In the genomic region with DNA sequence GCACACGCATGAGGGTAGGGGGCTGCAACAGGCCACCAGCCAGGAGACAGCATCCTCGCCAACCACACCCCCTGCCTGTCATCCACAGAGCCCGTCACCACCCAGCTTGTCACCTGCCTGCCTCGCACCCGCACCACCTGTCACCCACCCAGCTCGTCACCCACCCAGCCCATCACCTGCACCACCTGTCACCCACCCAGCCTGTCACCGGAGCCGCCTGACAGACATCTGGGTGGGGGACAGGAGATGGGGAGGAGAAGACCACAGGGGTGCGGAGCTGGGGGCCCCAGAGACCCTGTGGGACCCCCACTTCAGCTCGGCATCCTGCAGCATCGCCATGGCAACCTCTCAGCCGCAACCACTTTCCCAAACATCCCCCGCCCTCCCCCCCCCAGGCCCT, we compare ENCODE assay signal across 23 cellular contexts. TPM values are rescaled to one million over a fixed set of nuclear protein-coding genes. Genes with fewer than 3 reads are reported as not detected.
DNase-seq lines count a peak whose midpoint lies in the region; ATAC-seq, FAIRE-seq and TF ChIP-seq lines count a peak whose summit lies in the region.
"Had no signal": no experiment of that assay in that cellular context is flagged by ENCODE, and none has a peak within 500 bp of the region (broad histone marks: within the 10 kb centered on the region; RNA-seq: fewer than 3 reads in every experiment).

No MANE protein-coding gene starts in this region.

- peaks cover 10% of the 10 kb centered on the region for H3K4me1 Mint-ChIP-seq in MCF 10A (ENCODE audit: insufficient read depth, unreplicated experiment)
- peaks cover 4% of the 10 kb centered on the region for H3K4me1 Mint-ChIP-seq in endothelial cell (ENCODE audit: unreplicated experiment)
- H3K4me1 Mint-ChIP-seq: CD4-positive, alpha-beta memory T cell; stimulated activated effector memory CD8-positive, alpha-beta T cell treated with anti-CD3 and anti-CD28 coated beads, Interleukin-12 subunit alpha, Interleukin-12 subunit beta, amount 100 ng/mL, for 72 hours had no signal

- in situ Hi-C loops in transverse colon (cut with MboI; ENCODE audit: low pct_ligation_motif_present in 1 of 4, low pct_unique_long_range_greater_than_20kb in 1 of 4, low sequenced_read_pairs in 3 of 4): no loop called here

- whole genome bisulfite sequencing in transverse colon (ENCODE audit: low coverage in 1 of 2), 2 donors: 84% methylated on average over 13 of the region's 13 CpGs; no CpG with 5 or more reads in 1 of the 2 donors

- H3K27me3 Mint-ChIP-seq in MCF 10A (ENCODE audit: insufficient read depth, unreplicated experiment) (no peaks in the 10 kb centered on the region), endothelial cell (ENCODE audit: unreplicated experiment) (no peaks in the 10 kb centered on the region)
- H3K27me3 Mint-ChIP-seq: activated CD4-positive, alpha-beta T cell treated with anti-CD3 and anti-CD28 coated beads, Interleukin-2, amount 10 ng/mL, durations not matched to agents 24 days and 14 days; CD4-positive, alpha-beta memory T cell; IgD-negative memory B cell had no signal

- H3K36me3 ChIP-seq in breast epithelium (no peaks in the 10 kb centered on the region), RWPE2 (ENCODE audit: low read depth) (peaks cover 21% of the 10 kb centered on the region), left ventricle myocardium inferior (no peaks in the 10 kb centered on the region), transverse colon (no peaks in the 10 kb centered on the region)

- H3K4me3 ChIP-seq in breast epithelium (no peak overlapping the region), RWPE2 (ENCODE audit: severe bottlenecking) (no peak overlapping the region), left ventricle myocardium inferior (peak overlapping the region; percentile 33), transverse colon (no peak overlapping the region)
- H3K4me3 ChIP-seq: GM23248, tibial nerve had no signal

- no peak for FAIRE-seq in GM12892 (lab: Jason Lieb, UNC)
- FAIRE-seq: TTC549 had no signal

- CTCF ChIA-PET in MCF 10A (lab: Yijun Ruan, JAX): interaction anchor here (1.0 to 4.5 kb wide), 6 partner anchors 9 to 71 kb away, joined by 3 to 18 read pairs (median 10); no protein-coding TSS in a partner anchor

- H3K4me1 ChIP-seq in breast epithelium (peaks cover 30 to 36% of the 10 kb centered on the region in 2 donors), RWPE2 (ENCODE audit: insufficient read depth, poor library complexity, severe bottlenecking) (peaks cover 48% of the 10 kb centered on the region), left ventricle myocardium inferior (peaks cover 100% of the 10 kb centered on the region), transverse colon (peaks cover 38 to 72% (median 58%) of the 10 kb centered on the region in 4 donors)

- peak overlapping the region; percentile 31 to 93 for H3K27ac ChIP-seq in breast epithelium
- peak overlapping the region; percentile 52 for H3K27ac ChIP-seq in RWPE2 (ENCODE audit: poor library complexity, severe bottlenecking)
- H3K27ac ChIP-seq in left ventricle myocardium inferior (replicated peaks): peak overlapping the region; percentile 98
- peak overlapping the region in 3 of 4 donors; percentile 31 to 85 (median 39) for H3K27ac ChIP-seq in transverse colon
- H3K27ac ChIP-seq: GM23248 had no signal

- H3K36me3 Mint-ChIP-seq in MCF 10A (ENCODE audit: insufficient read depth, unreplicated experiment) (no peaks in the 10 kb centered on the region), endothelial cell (ENCODE audit: low read depth, unreplicated experiment) (no peaks in the 10 kb centered on the region)
- H3K36me3 Mint-ChIP-seq: CD4-positive, alpha-beta memory T cell; IgD-negative memory B cell; stimulated activated effector memory CD8-positive, alpha-beta T cell treated with anti-CD3 and anti-CD28 coated beads, Interleukin-12 subunit alpha, Interleukin-12 subunit beta, amount 100 ng/mL, for 72 hours had no signal

- no TSS peak for BruUV-seq in MCF 10A (replicated peaks; lab: Mats Ljungman, UMichigan)

- no peak for ATAC-seq in RWPE2 (ENCODE audit: low read depth)
- ATAC-seq in GM18519 (IDR thresholded peaks at IDR 0.05; ENCODE audit: low FRiP score, unreplicated experiment): no peak
- ATAC-seq: stimulated activated effector memory CD8-positive, alpha-beta T cell treated with anti-CD3 and anti-CD28 coated beads, Interleukin-12 subunit alpha, Interleukin-12 subunit beta, amount 100 ng/mL, for 72 hours had no signal

- H3K9me3 Mint-ChIP-seq in MCF 10A (ENCODE audit: unreplicated experiment) (no peaks in the 10 kb centered on the region), endothelial cell (ENCODE audit: unreplicated experiment) (no peaks in the 10 kb centered on the region)
- H3K9me3 Mint-ChIP-seq: activated CD4-positive, alpha-beta T cell treated with anti-CD3 and anti-CD28 coated beads, Interleukin-2, amount 10 ng/mL, durations not matched to agents 24 days and 14 days; CD4-positive, alpha-beta memory T cell; IgD-negative memory B cell; neural crest cell; stimulated activated effector memory CD8-positive, alpha-beta T cell treated with anti-CD3 and anti-CD28 coated beads, Interleukin-12 subunit alpha, Interleukin-12 subunit beta, amount 100 ng/mL, for 72 hours had no signal

- intact Hi-C loops in breast epithelium (cut with DNase I; ENCODE audit: low total_unique reads) (no loop called here), MCF 10A (cut with micrococcal nuclease) (no loop called here), left ventricle myocardium inferior (cut with micrococcal nuclease) (no loop called here), transverse colon (cut with DNase I; ENCODE audit: low total_unique reads) (no loop called here)

- H3K4me3 Mint-ChIP-seq in MCF 10A (ENCODE audit: unreplicated experiment): no peak overlapping the region
- H3K4me3 Mint-ChIP-seq in endothelial cell (ENCODE audit: unreplicated experiment): no peak overlapping the region
- H3K4me3 Mint-ChIP-seq: activated CD4-positive, alpha-beta T cell treated with anti-CD3 and anti-CD28 coated beads, Interleukin-2, amount 10 ng/mL, durations not matched to agents 24 days and 14 days; CD4-positive, alpha-beta memory T cell; IgD-negative memory B cell; neural crest cell; stimulated activated effector memory CD8-positive, alpha-beta T cell treated with anti-CD3 and anti-CD28 coated beads, Interleukin-12 subunit alpha, Interleukin-12 subunit beta, amount 100 ng/mL, for 72 hours had no signal

- H3K27me3 ChIP-seq in breast epithelium: no peaks in the 10 kb centered on the region
- H3K27me3 ChIP-seq in RWPE2 (ENCODE audit: insufficient read depth, poor library complexity, severe bottlenecking): no peaks in the 10 kb centered on the region
- H3K27me3 ChIP-seq in left ventricle myocardium inferior (ENCODE audit: low read depth): no peaks in the 10 kb centered on the region
- no peaks in the 10 kb centered on the region for H3K27me3 ChIP-seq in transverse colon
- H3K27me3 ChIP-seq: tibial nerve had no signal

- POLR2A ChIA-PET in MCF 10A (lab: Yijun Ruan, JAX): interaction anchor here (1.0 kb wide), 1 partner anchor 35 kb away, joined by 3 read pairs; no protein-coding TSS in a partner anchor

- TF ChIP-seq CTCF in breast epithelium (IDR thresholded peaks at IDR 0.05) (no peak), MCF 10A (IDR thresholded peaks at IDR 0.05; ENCODE audit: unreplicated experiment) (no peak), RWPE2 (IDR thresholded peaks at IDR 0.05; ENCODE audit: poor library complexity, severe bottlenecking) (no peak), left ventricle myocardium inferior (IDR thresholded peaks at IDR 0.05; ENCODE audit: borderline replicate concordance) (no peak), transverse colon (IDR thresholded peaks at IDR 0.05) (no peak), endothelial cell (IDR thresholded peaks at IDR 0.05; ENCODE audit: unreplicated experiment) (no peak)

- DNase-seq in breast epithelium (ENCODE audit: low spot score in 2 of 2) (no peak), MCF 10A (ENCODE audit: unreplicated experiment) (no peak), RWPE2 (ENCODE audit: low spot score) (no peak), left ventricle myocardium inferior (no peak), transverse colon (no peak), GM12892 (ENCODE audit: insufficient read length) (no peak), endothelial cell (ENCODE audit: low spot score) (no peak)
- DNase-seq: activated CD4-positive, alpha-beta T cell treated with anti-CD3 and anti-CD28 coated beads, Interleukin-2, amount 10 ng/mL, durations not matched to agents 24 days and 14 days; activated CD8-positive, alpha-beta memory T cell treated with anti-CD3 and anti-CD28 coated beads, Interleukin-2, amount 50 U/mL, for 48 hours; activated effector memory CD4-positive, alpha-beta T cell treated with anti-CD3 and anti-CD28 coated beads, Interleukin-2, amount 50 U/mL, for 16 hours; CD4-positive, alpha-beta memory T cell; DND-41; NCI-H2081 treated with DMSO at 0.1 percent for 48 hours; stimulated activated CD4-positive, alpha-beta T cell treated with anti-CD3 and anti-CD28 coated beads, Interleukin-15, amount 100 ng/mL, for 24 hours; SW 1271 had no signal

- TF ChIP-seq EP300 in transverse colon (IDR thresholded peaks at IDR 0.05; ENCODE audit: low read depth): no peak

- H3K27ac Mint-ChIP-seq in MCF 10A (ENCODE audit: low read depth, unreplicated experiment) (no peak overlapping the region), endothelial cell (ENCODE audit: unreplicated experiment) (no peak overlapping the region)
- H3K27ac Mint-ChIP-seq: activated CD4-positive, alpha-beta T cell treated with anti-CD3 and anti-CD28 coated beads, Interleukin-2, amount 10 ng/mL, durations not matched to agents 24 days and 14 days; CD4-positive, alpha-beta memory T cell; IgD-negative memory B cell; stimulated activated effector memory CD8-positive, alpha-beta T cell treated with anti-CD3 and anti-CD28 coated beads, Interleukin-12 subunit alpha, Interleukin-12 subunit beta, amount 100 ng/mL, for 72 hours had no signal

- no peak for TF ChIP-seq POLR2A in breast epithelium (IDR thresholded peaks at IDR 0.05)
- TF ChIP-seq POLR2A in transverse colon (IDR thresholded peaks at IDR 0.05): no peak
- no peak for TF ChIP-seq POLR2A in GM12892 (IDR thresholded peaks at IDR 0.05; ENCODE audit: low read depth, low read length)

- H3K9me3 ChIP-seq in breast epithelium (no peaks in the 10 kb centered on the region), RWPE2 (ENCODE audit: severe bottlenecking) (no peaks in the 10 kb centered on the region), left ventricle myocardium inferior (replicated peaks) (no peaks in the 10 kb centered on the region), transverse colon (no peaks in the 10 kb centered on the region)
- H3K9me3 ChIP-seq: tibial nerve had no signal

RNA-seq across cellular contexts. Expression of gene AHDC1, which starts 11.8 kb away (rescaled TPM):
- total RNA-seq in breast epithelium: 10 to 100 TPM; 10.7 to 17.1 (median 15.4) TPM
- 18.4 and 25.2 TPM in 2 replicates for total RNA-seq in MCF 10A (2022)
- 40.1 TPM for total RNA-seq in left ventricle myocardium inferior
- total RNA-seq in transverse colon: 10 to 100 TPM; 11.7 to 34.4 (median 21.3) TPM
- polyA plus RNA-seq in GM12892 (2012; ENCODE audit: missing spikeins): 2.8 TPM
- 48.0 TPM for total RNA-seq in endothelial cell (ENCODE audit: unreplicated experiment)

RNA-seq across cellular contexts. Expression of gene FGR, which starts 42.8 kb away (rescaled TPM):
- total RNA-seq in breast epithelium (10 to 100 TPM; 22.1 to 46.9 (median 24.3) TPM), MCF 10A (2022) (not detected in 2 replicates), left ventricle myocardium inferior (3.5 TPM), transverse colon (1 to 10 TPM; 2.2 to 8.8 (median 5.8) TPM), endothelial cell (ENCODE audit: unreplicated experiment) (0.46 TPM)
- polyA plus RNA-seq in GM12892 (2012; ENCODE audit: missing spikeins): 43.6 TPM
- total RNA-seq: GM23248, neural crest cell had no signal
- polyA plus RNA-seq: AG04450, GM23248 had no signal

Comparison
In these comparisons a context has a peak if more than half of its experiments do, and no peak if none do; other contexts are left out.
1. H3K27ac ChIP-seq: peak in every context shown above with its lines; median percentile 98 in left ventricle myocardium inferior; 62 in breast epithelium; 52 in RWPE2; 39 in transverse colon.